8 cellular contexts compared by ENCODE assay signal in the genomic region with DNA sequence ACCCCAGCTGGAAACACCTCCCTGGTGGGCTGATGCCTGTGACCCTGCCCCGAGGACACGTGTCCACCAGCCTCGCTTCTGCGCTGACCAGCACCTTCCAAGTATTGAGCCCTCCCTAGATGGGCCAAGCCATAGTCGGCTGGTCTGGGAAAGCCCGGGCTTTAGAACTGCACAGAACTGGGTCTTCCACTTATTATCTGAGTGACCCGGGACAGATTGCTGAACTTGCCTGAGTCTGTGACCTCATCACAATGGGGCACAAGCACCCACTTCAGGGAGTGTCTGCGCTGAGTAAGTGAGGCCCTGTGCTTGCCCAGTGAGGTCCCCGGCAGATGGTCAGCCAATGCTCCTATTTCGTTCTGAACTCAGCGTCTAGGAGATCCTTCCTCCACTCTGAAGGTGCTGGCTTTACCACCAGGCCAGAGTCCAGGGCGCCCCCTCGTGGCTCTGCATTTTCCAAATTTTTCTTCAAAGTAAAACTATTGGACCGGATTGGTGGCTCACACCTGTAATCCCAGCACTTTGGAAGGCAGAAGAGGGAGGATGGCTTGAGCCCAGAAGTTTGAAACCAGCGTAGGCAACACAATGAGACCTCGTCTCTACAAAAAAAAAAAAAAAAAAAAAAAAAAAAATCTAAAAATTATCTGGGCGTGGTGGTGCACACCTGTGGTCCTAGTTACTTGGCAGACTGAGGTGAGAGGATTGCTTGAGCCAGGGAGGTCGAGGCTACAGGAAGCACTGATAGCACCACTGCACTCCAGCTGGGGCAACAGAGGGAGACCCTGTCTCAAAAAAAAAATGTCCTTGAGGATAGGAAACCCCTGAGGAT.
DNase-seq lines count a peak whose midpoint lies in the region; ATAC-seq and TF ChIP-seq lines count a peak whose summit lies in the region.

No MANE protein-coding gene starts in this region.

- H3K79me1 ChIP-seq in trophoblast cell (ENCODE audit: low read length) = no peaks in the 10 kb centered on the region

- peak in 4 of 7 experiments; percentile 6 to 54 (median 30) for DNase-seq in CD8-positive, alpha-beta T cell
- DNase-seq in NOMO-1 (lab: John Stamatoyannopoulos, UW; ENCODE audit: unreplicated experiment in 2 of 2) = peak; percentile 69 to 74
- peak; percentile 56 for DNase-seq in activated T-cell treated with anti-CD3 and anti-CD28 coated beads for 48 hours (ENCODE audit: low read depth)
- DNase-seq in foreskin keratinocyte = peak in 1 of 2 donors; percentile 33
- peak; percentile 73 to 91 for DNase-seq in trophoblast cell

- TF ChIP-seq CTCF in CD8-positive, alpha-beta T cell (IDR thresholded peaks at IDR 0.05) = peak; percentile 40
- TF ChIP-seq CTCF in foreskin keratinocyte (conservative IDR thresholded peaks at IDR 0.05) = peak; percentile 74

- H2AFZ ChIP-seq in trophoblast cell (ENCODE audit: insufficient read depth, low read length, poor library complexity) = no peak overlapping the region

- no peak overlapping the region for H3K23ac ChIP-seq in trophoblast cell (ENCODE audit: low read length)

- no peak overlapping the region for H3K4me3 Mint-ChIP-seq in CD8-positive, alpha-beta T cell

- H3K4me1 ChIP-seq in CD8-positive, alpha-beta T cell (ENCODE audit: insufficient read depth, low read length) = no peaks in the 10 kb centered on the region
- H3K4me1 ChIP-seq in foreskin keratinocyte = no peaks in the 10 kb centered on the region
- H3K4me1 ChIP-seq in trophoblast cell (ENCODE audit: control insufficient read depth in 1 of 2, insufficient read depth in 2 of 2, low read length in 2 of 2) = no peaks in the 10 kb centered on the region

- H4K12ac ChIP-seq in trophoblast cell (ENCODE audit: low read depth, low read length) = no peak overlapping the region

- no peak overlapping the region for H2BK5ac ChIP-seq in trophoblast cell (ENCODE audit: low read depth, low read length, poor library complexity)

- no peak overlapping the region for H3K27ac Mint-ChIP-seq in CD8-positive, alpha-beta T cell

- WGBS in trophoblast cell (ENCODE audit: extremely low coverage, insufficient coverage, insufficient read length) = no CpG with 5 or more reads among the region's 18 CpGs

- no peaks in the 10 kb centered on the region for H3K9me3 Mint-ChIP-seq in CD8-positive, alpha-beta T cell

- no peak overlapping the region for H3K14ac ChIP-seq in trophoblast cell (ENCODE audit: low read length)

- H3K27ac ChIP-seq in CD8-positive, alpha-beta T cell (ENCODE audit: low read depth, low read length) = no peak overlapping the region
- H3K27ac ChIP-seq in foreskin keratinocyte (no peak overlapping the region), trophoblast cell (ENCODE audit: low read depth, low read length) (no peak overlapping the region)

- no peak overlapping the region for H2BK120ac ChIP-seq in trophoblast cell (ENCODE audit: insufficient read depth, low read length, poor library complexity)

- intact Hi-C loops in CD8-positive, alpha-beta T cell (cut with DNase I, micrococcal nuclease) = loop anchor here (2.0 to 5.0 kb wide), 2 partner anchors 298 to 328 kb away; no protein-coding TSS in a partner anchor

- no peak overlapping the region for H2AK5ac ChIP-seq in trophoblast cell (ENCODE audit: low read length)

- no peak overlapping the region for H3K4ac ChIP-seq in trophoblast cell (ENCODE audit: low read depth, low read length)

- H3K27me3 Mint-ChIP-seq in CD8-positive, alpha-beta T cell (ENCODE audit: low read depth) = peaks cover 24% of the 10 kb centered on the region

- H3K9ac ChIP-seq in trophoblast cell (ENCODE audit: low read length) = no peak overlapping the region

- no peak overlapping the region for H2BK12ac ChIP-seq in trophoblast cell (ENCODE audit: low read length)

- no peaks in the 10 kb centered on the region for H3K4me1 Mint-ChIP-seq in CD8-positive, alpha-beta T cell (ENCODE audit: low read depth)

- CTCF ChIA-PET in CD8-positive, alpha-beta T cell (lab: Charles Lee) = interaction anchor here (1.0 to 1.2 kb wide), 2 partner anchors 14 to 120 kb away, joined by 3 read pairs; no protein-coding TSS in a partner anchor

- H3K18ac ChIP-seq in trophoblast cell (ENCODE audit: low read length) = no peak overlapping the region

- H3K36me3 Mint-ChIP-seq in CD8-positive, alpha-beta T cell = no peaks in the 10 kb centered on the region

- no peak overlapping the region for H3K4me3 ChIP-seq in CD8-positive, alpha-beta T cell (ENCODE audit: low read depth, low read length)
- no peak overlapping the region for H3K4me3 ChIP-seq in trophoblast cell (ENCODE audit: low read depth, low read length)

- H4K91ac ChIP-seq in trophoblast cell (ENCODE audit: low read depth, low read length) = no peak overlapping the region

- no peaks in the 10 kb centered on the region for H3K36me3 ChIP-seq in CD8-positive, alpha-beta T cell (ENCODE audit: insufficient read depth, low read length)
- no peaks in the 10 kb centered on the region for H3K36me3 ChIP-seq in trophoblast cell (ENCODE audit: control insufficient read depth in 1 of 2, insufficient read depth in 2 of 2, low read length in 2 of 2)

- POLR2A ChIA-PET in CD8-positive, alpha-beta T cell (lab: Charles Lee) = no interaction called here

- H3K79me2 ChIP-seq in trophoblast cell (ENCODE audit: control insufficient read depth, insufficient read depth, low read length, poor library complexity) = no peaks in the 10 kb centered on the region

- H4K8ac ChIP-seq in trophoblast cell (ENCODE audit: low read depth, low read length) = no peak overlapping the region

- no peaks in the 10 kb centered on the region for H3K27me3 ChIP-seq in CD8-positive, alpha-beta T cell (ENCODE audit: insufficient read depth, low read length)
- H3K27me3 ChIP-seq in foreskin keratinocyte (no peaks in the 10 kb centered on the region), trophoblast cell (ENCODE audit: insufficient read depth, low read length) (no peaks in the 10 kb centered on the region)

- no peak for ATAC-seq in CD8-positive, alpha-beta T cell
- ATAC-seq in HG02798 (IDR thresholded peaks at IDR 0.05; ENCODE audit: poor library complexity, unreplicated experiment) = peak; percentile 43
- peak; percentile 61 for ATAC-seq in foreskin keratinocyte
- ATAC-seq in GM19397 (IDR thresholded peaks at IDR 0.05; ENCODE audit: unreplicated experiment) = no peak
- no peak for ATAC-seq in GM21528 (IDR thresholded peaks at IDR 0.05; ENCODE audit: low FRiP score, unreplicated experiment)

- no peak overlapping the region for H3K4me2 ChIP-seq in trophoblast cell (ENCODE audit: low read length)

- no peaks in the 10 kb centered on the region for H3K9me3 ChIP-seq in CD8-positive, alpha-beta T cell (ENCODE audit: low read length)
- no peaks in the 10 kb centered on the region for H3K9me3 ChIP-seq in trophoblast cell (ENCODE audit: insufficient read depth, low read depth, low read length)

Comparison
In these comparisons a context has a peak if more than half of its experiments do, and no peak if none do; other contexts are left out.
1. ATAC-seq: peak in HG02798 (single experiment) and foreskin keratinocyte (single experiment); none in CD8-positive, alpha-beta T cell (single experiment), GM19397 (single experiment) and GM21528 (single experiment).